Comparison of ENCODE assay signal across 16 cellular contexts in genomic region chr20:38024496-38024895, GRCh38. TPM values are rescaled to one million over a fixed set of nuclear protein-coding genes. Genes with fewer than 3 reads are reported as not detected.
A peak's percentile ranks its signal among the peaks of the same experiment; 100 is the strongest.
DNase-seq lines count a peak whose midpoint lies in the region; ATAC-seq and TF ChIP-seq lines count a peak whose summit lies in the region.
"Had no signal": no experiment of that assay in that cellular context is flagged by ENCODE, and none has a peak within 500 bp of the region (broad histone marks: within the 10 kb centered on the region; RNA-seq: fewer than 3 reads in every experiment).

No MANE protein-coding gene starts in this region.

- H3K4me2 ChIP-seq in BLaER1 treated with 17β-estradiol and CSF1 and Interleukin-3, amounts not matched to agents 10 nM and 100 nM: peak overlapping the region; percentile 5 to 76 (median 49)
- no peak overlapping the region for H3K4me2 ChIP-seq in IMR-90 (ENCODE audit: low read depth, low read length)

- peaks cover 12% of the 10 kb centered on the region for H3K36me3 Mint-ChIP-seq in osteocyte (ENCODE audit: unreplicated experiment)

- peak overlapping the region; percentile 39; the same call in 1 of the 2 replicates for H3K4ac ChIP-seq in IMR-90 (ENCODE audit: low read depth, low read length)

- no peak overlapping the region for H3K14ac ChIP-seq in IMR-90 (replicated peaks; ENCODE audit: low read depth, low read length)

- no peak overlapping the region for H2BK5ac ChIP-seq in IMR-90 (ENCODE audit: low read depth, low read length, poor library complexity, severe bottlenecking)

- peaks cover 18 to 29% (median 20%) of the 10 kb centered on the region in 10 experiments for H3K4me1 ChIP-seq in BLaER1 treated with 17β-estradiol and CSF1 and Interleukin-3, amounts not matched to agents 10 nM and 100 nM
- H3K4me1 ChIP-seq in IMR-90 (ENCODE audit: control insufficient read depth, insufficient read depth, low read length): peaks cover 17% of the 10 kb centered on the region
- H3K4me1 ChIP-seq in ovary (ENCODE audit: insufficient read depth): no peaks in the 10 kb centered on the region

- peak overlapping the region; percentile 26; the same call in 1 of the 2 replicates for H2BK20ac ChIP-seq in IMR-90 (ENCODE audit: low read depth, low read length)

- H3K79me1 ChIP-seq in IMR-90 (ENCODE audit: low read depth in 1 of 2, low read length in 2 of 2): peaks cover 27 to 67% of the 10 kb centered on the region in 2 experiments

- H3K23ac ChIP-seq in IMR-90 (ENCODE audit: low read depth, low read length): no peak overlapping the region

- H3K9me1 ChIP-seq in IMR-90 (ENCODE audit: insufficient read depth, low read length): peaks cover 19% of the 10 kb centered on the region

- H3K4me1 Mint-ChIP-seq in osteocyte (ENCODE audit: unreplicated experiment): peaks cover 20% of the 10 kb centered on the region

- H3K36me3 ChIP-seq in BLaER1 treated with 17β-estradiol and CSF1 and Interleukin-3, amounts not matched to agents 10 nM and 100 nM: peaks cover 1 to 87% (median 43%) of the 10 kb centered on the region in 11 experiments; a peak in 21 of 22 replicates
- H3K36me3 ChIP-seq in IMR-90 (ENCODE audit: control insufficient read depth, insufficient read depth, low read length): peaks cover 4% of the 10 kb centered on the region; the same call in 1 of the 2 replicates
- H3K36me3 ChIP-seq in brain microvascular endothelial cell (replicated peaks): no peaks in the 10 kb centered on the region
- H3K36me3 ChIP-seq in ovary: no peaks in the 10 kb centered on the region

- H2AFZ ChIP-seq in IMR-90 (replicated peaks; ENCODE audit: low read length, poor library complexity): no peak overlapping the region

- DNase-seq in IMR-90 (no peak), brain microvascular endothelial cell (no peak), osteocyte (ENCODE audit: extremely low spot score, unreplicated experiment) (no peak), NAMALWA (ENCODE audit: low spot score) (no peak), ovary (no peak), islet precursor cell (no peak)
- DNase-seq: NCI-H1092, NCI-H2081 treated with DMSO at 0.1 percent for 48 hours, NCI-H524 had no signal

- H3K4me3 ChIP-seq in BLaER1 treated with 17β-estradiol and CSF1 and Interleukin-3, amounts not matched to agents 10 nM and 100 nM: no peak overlapping the region
- H3K4me3 ChIP-seq in IMR-90 (ENCODE audit: insufficient read depth, low read depth, low read length): no peak overlapping the region
- H3K4me3 ChIP-seq in brain microvascular endothelial cell (ENCODE audit: low read depth, low read length): no peak overlapping the region
- no peak overlapping the region for H3K4me3 ChIP-seq in ovary
- H3K4me3 ChIP-seq: K562, SK-N-MC had no signal

- no peak overlapping the region for H2AK9ac ChIP-seq in IMR-90 (replicated peaks; ENCODE audit: low read depth, low read length, poor library complexity)

- CTCF ChIA-PET in IMR-90 (lab: Yijun Ruan, JAX): interaction anchor here (0.5 kb wide), 1 partner anchor 886 kb away, joined by 3 read pairs; no protein-coding TSS in a partner anchor

- peak overlapping the region in 1 of 2 experiments; percentile 25; a peak in 1 of 4 replicates for H4K8ac ChIP-seq in IMR-90 (ENCODE audit: low read depth in 2 of 2, low read length in 2 of 2)

- H3K9me3 Mint-ChIP-seq in osteocyte (ENCODE audit: unreplicated experiment): peaks cover 4% of the 10 kb centered on the region

- H3K27me3 Mint-ChIP-seq in osteocyte (ENCODE audit: unreplicated experiment): no peaks in the 10 kb centered on the region
- H3K27me3 Mint-ChIP-seq: B cell had no signal

- no peak for TF ChIP-seq RAD21 in IMR-90 (IDR thresholded peaks at IDR 0.05; ENCODE audit: low read length)

- TF ChIP-seq POLR2A in IMR-90 (IDR thresholded peaks at IDR 0.05; ENCODE audit: low read depth, low read length) (no peak), ovary (IDR thresholded peaks at IDR 0.05) (no peak)

- no TSS peak for BruUV-seq in IMR-90 (replicated peaks; lab: Mats Ljungman, UMichigan)

- no peak overlapping the region; the same call in 2 of the 3 replicates for H2BK15ac ChIP-seq in IMR-90 (ENCODE audit: low read depth, low read length)

- H3K27ac ChIP-seq in BLaER1 treated with 17β-estradiol and CSF1 and Interleukin-3, amounts not matched to agents 10 nM and 100 nM: peak overlapping the region in 7 of 11 experiments; percentile 0 to 41 (median 28); a peak in 7 of 22 replicates
- H3K27ac ChIP-seq in IMR-90 (ENCODE audit: insufficient read depth, low read length) (peak overlapping the region; percentile 48; the same call in 1 of the 2 replicates), brain microvascular endothelial cell (peak overlapping the region; percentile 70), ovary (no peak overlapping the region)
- H3K27ac ChIP-seq: SK-N-MC had no signal

- no CpG with 5 or more reads among the region's 5 CpGs for WGBS in IMR-90 (ENCODE audit: extremely low coverage in 2 of 2, insufficient read length in 1 of 2), 2 experiments
- 25 to 63% (median 34%) methylated on average over 5 of the region's 5 CpGs for WGBS in ovary, 3 donors

- no peaks in the 10 kb centered on the region for H3K27me3 ChIP-seq in BLaER1 treated with 17β-estradiol and CSF1 and Interleukin-3, amounts not matched to agents 10 nM and 100 nM
- no peaks in the 10 kb centered on the region for H3K27me3 ChIP-seq in IMR-90 (ENCODE audit: control insufficient read depth, insufficient read depth, low read length)
- H3K27me3 ChIP-seq in brain microvascular endothelial cell (replicated peaks): no peaks in the 10 kb centered on the region
- H3K27me3 ChIP-seq in ovary: no peaks in the 10 kb centered on the region

- dilution Hi-C loops in IMR-90 (cut with HindIII; ENCODE audit: low sequenced_read_pairs, unreplicated experiment): no loop called here

- H2AK5ac ChIP-seq in IMR-90 (ENCODE audit: low read depth, low read length): peak overlapping the region; percentile 64; the same call in 1 of the 2 replicates

- POLR2A ChIA-PET in IMR-90 (lab: Charles Lee; ENCODE audit: unreplicated experiment): no interaction called here

- no peak overlapping the region for H3K4me3 Mint-ChIP-seq in osteocyte (ENCODE audit: unreplicated experiment)
- H3K4me3 Mint-ChIP-seq: B cell had no signal

- no peak overlapping the region; the same call in 1 of the 2 replicates for H4K5ac ChIP-seq in IMR-90 (ENCODE audit: low read depth, low read length)

- TF ChIP-seq CTCF in IMR-90 (conservative IDR thresholded peaks at IDR 0.05; ENCODE audit: low read depth, low read length): no peak
- no peak for TF ChIP-seq CTCF in brain microvascular endothelial cell (IDR thresholded peaks at IDR 0.05; ENCODE audit: low read depth, low read length, missing control alignments)
- TF ChIP-seq CTCF in osteocyte (IDR thresholded peaks at IDR 0.05): no peak
- no peak for TF ChIP-seq CTCF in ovary (IDR thresholded peaks at IDR 0.05)

- no peak for TF ChIP-seq EP300 in ovary (IDR thresholded peaks at IDR 0.05)

- ATAC-seq in IMR-90 (ENCODE audit: low read depth) (no peak), HG03521 (IDR thresholded peaks at IDR 0.05; ENCODE audit: unreplicated experiment) (no peak)
- ATAC-seq: K562, Panc1, Right ventricle myocardium inferior had no signal

- no peak overlapping the region for H4K91ac ChIP-seq in IMR-90 (ENCODE audit: insufficient read depth, low read depth, low read length)

- H3K56ac ChIP-seq in IMR-90 (ENCODE audit: extremely low read depth, insufficient read depth, low read length): no peak overlapping the region

- H3K9me3 ChIP-seq in BLaER1 treated with 17β-estradiol and CSF1 and Interleukin-3, amounts not matched to agents 10 nM and 100 nM (replicated peaks in 1 of 11): peaks cover 4 to 5% (median 5%) of the 10 kb centered on the region in 11 experiments; a peak in 21 of 22 replicates
- no peaks in the 10 kb centered on the region for H3K9me3 ChIP-seq in IMR-90 (ENCODE audit: control insufficient read depth, insufficient read depth, low read length)
- no peaks in the 10 kb centered on the region for H3K9me3 ChIP-seq in ovary

- H4K20me1 ChIP-seq in BLaER1 treated with 17β-estradiol and CSF1 and Interleukin-3, amounts not matched to agents 10 nM and 100 nM: peaks cover 0 to 72% (median 32%) of the 10 kb centered on the region in 11 experiments; a peak in 17 of 22 replicates
- H4K20me1 ChIP-seq in IMR-90 (ENCODE audit: insufficient read depth, low read length): peaks cover 26% of the 10 kb centered on the region

- in situ Hi-C loops in IMR-90 (cut with MboI; ENCODE audit: low sequenced_read_pairs): no loop called here
- in situ Hi-C loops in brain microvascular endothelial cell (cut with HindIII; ENCODE audit: low pct_ligation_motif_present, low sequenced_read_pairs): no loop called here

- peak overlapping the region; percentile 63 for H3K27ac Mint-ChIP-seq in osteocyte (ENCODE audit: unreplicated experiment)
- H3K27ac Mint-ChIP-seq: B cell had no signal

- intact Hi-C loops in IMR-90 (cut with micrococcal nuclease): loop anchor here (10.0 kb wide), 1 partner anchor 200 kb away; no protein-coding TSS in a partner anchor
- intact Hi-C loops in ovary (cut with DNase I): no loop called here

- no peak overlapping the region; a peak in 1 of 22 replicates for H3K9ac ChIP-seq in BLaER1 treated with 17β-estradiol and CSF1 and Interleukin-3, amounts not matched to agents 10 nM and 100 nM
- peak overlapping the region; percentile 28; the same call in 1 of the 2 replicates for H3K9ac ChIP-seq in IMR-90 (ENCODE audit: low read depth, low read length)

- no peak overlapping the region; the same call in 1 of the 2 replicates for H3K18ac ChIP-seq in IMR-90 (ENCODE audit: low read depth, low read length)

- H2BK120ac ChIP-seq in IMR-90 (ENCODE audit: low read depth, low read length): peak overlapping the region; percentile 29; the same call in 1 of the 2 replicates

TF ChIP-seq in IMR-90, 13 proteins besides CTCF, POLR2A, EP300 and RAD21 (continues in another document):
- TF ChIP-seq BHLHE40 (IDR thresholded peaks at IDR 0.05; ENCODE audit: low read depth, low read length) (no peak), CEBPB (IDR thresholded peaks at IDR 0.05; ENCODE audit: low read depth, low read length) (no peak), RFX5 (IDR thresholded peaks at IDR 0.05; ENCODE audit: low read depth, low read length) (no peak), SMC3 (IDR thresholded peaks at IDR 0.05; ENCODE audit: low read depth, low read length) (no peak), FOS (IDR thresholded peaks at IDR 0.05; ENCODE audit: low read depth, low read length) (no peak)

RNA-seq across cellular contexts. Expression of gene TTI1, which starts 8.8 kb away (rescaled TPM):
- 16.9 and 17.6 TPM in 2 replicates for total RNA-seq in IMR-90 (2012; rRNA removed)
- polyA plus RNA-seq in IMR-90 (2012; rRNA removed): 12.5 and 13.4 TPM in 2 replicates
- 4.6 and 6.4 TPM in 2 replicates for polyA plus RNA-seq in IMR-90 (2012; cell fraction: cytosol; rRNA removed)
- 10.3 and 11.0 TPM in 2 replicates for polyA plus RNA-seq in IMR-90 (2012; cell fraction: nucleus; rRNA removed; ENCODE audit: low replicate concordance)
- total RNA-seq in osteocyte: 16.2 and 17.9 TPM in 2 replicates
- 10 to 100 TPM; 10.7 to 19.7 (median 16.3) TPM for total RNA-seq in ovary
- 10 to 100 TPM in 1 of 2 donors, 1 to 10 TPM in 1; 9.3 to 18.8 TPM for polyA plus RNA-seq in ovary

RNA-seq across cellular contexts. Expression of gene RPRD1B, which starts 9.1 kb away (rescaled TPM):
- total RNA-seq in IMR-90 (2012; rRNA removed) (8.4 and 9.2 TPM in 2 replicates), osteocyte (26.9 and 28.5 TPM in 2 replicates), ovary (10 to 100 TPM; 21.8 to 45.3 (median 33.4) TPM)
- polyA plus RNA-seq in IMR-90 (2012; rRNA removed) (7.8 and 9.9 TPM in 2 replicates), ovary (10 to 100 TPM; 12.1 to 36.3 TPM)
- polyA plus RNA-seq in IMR-90 (2012; cell fraction: cytosol; rRNA removed): 3.4 and 3.9 TPM in 2 replicates
- 5.4 and 21.8 TPM in 2 replicates for polyA plus RNA-seq in IMR-90 (2012; cell fraction: nucleus; rRNA removed; ENCODE audit: low replicate concordance)

Comparison
In these comparisons a context has a peak if more than half of its experiments do, and no peak if none do; other contexts are left out.
1. H3K27ac ChIP-seq: peak in BLaER1 treated with 17β-estradiol and CSF1 and Interleukin-3, amounts not matched to agents 10 nM and 100 nM (7 of 11), IMR-90 (single experiment) and brain microvascular endothelial cell (single experiment); none in ovary (0 of 2).